In the genomic region with DNA sequence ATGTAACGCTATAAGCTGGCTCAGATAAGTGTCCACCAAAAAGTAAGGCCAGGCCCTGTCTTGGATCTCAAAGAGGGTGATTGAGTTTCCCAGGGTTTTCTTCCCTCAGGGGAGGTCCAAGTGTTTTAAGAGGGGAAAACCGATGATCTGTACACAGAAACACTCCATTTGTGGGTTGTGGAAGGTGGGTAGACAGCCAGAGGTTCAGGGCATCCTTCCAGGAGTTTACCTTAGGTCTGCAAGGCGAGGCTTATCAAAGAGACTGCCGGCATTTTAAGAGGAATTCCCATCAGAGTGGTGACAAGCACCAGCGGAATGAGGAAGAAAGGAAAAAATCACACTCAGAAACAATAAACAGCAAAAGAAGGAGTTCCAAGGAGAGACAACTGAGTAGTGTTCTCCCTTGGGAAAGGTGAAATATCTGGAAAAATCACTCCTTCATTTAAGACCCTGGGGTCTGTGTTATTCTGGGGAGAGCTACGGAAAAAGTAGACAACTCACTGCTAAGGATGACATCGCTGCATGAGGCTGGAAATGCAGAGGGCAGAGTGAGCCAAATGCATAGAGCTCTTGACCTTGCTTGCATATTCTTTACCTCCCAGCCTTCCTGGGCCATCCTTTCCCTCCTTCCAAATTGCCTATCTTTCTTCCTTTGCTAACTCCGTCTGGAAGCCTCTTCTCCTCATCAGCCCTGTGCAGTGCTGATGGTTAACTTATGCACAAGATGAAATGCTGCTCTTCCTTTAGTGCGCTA, we compare ENCODE assay signal across 13 cellular contexts. TPM values are rescaled to one million over a fixed set of nuclear protein-coding genes. Genes with fewer than 3 reads are reported as not detected.
DNase-seq lines count a peak whose midpoint lies in the region; ATAC-seq and TF ChIP-seq lines count a peak whose summit lies in the region.
"Had no signal": no experiment of that assay in that cellular context is flagged by ENCODE, and none has a peak within 500 bp of the region (broad histone marks: within the 10 kb centered on the region; RNA-seq: fewer than 3 reads in every experiment).

No MANE protein-coding gene starts in this region.

- H3K4ac ChIP-seq in trophoblast cell (ENCODE audit: low read depth, low read length): no peak overlapping the region

- H3F3A ChIP-seq in DOHH2 (ENCODE audit: control insufficient read depth, insufficient read depth): no peaks in the 10 kb centered on the region

- H4K20me1 ChIP-seq in DOHH2 (ENCODE audit: control insufficient read depth, insufficient read depth, low read depth, low read length): no peaks in the 10 kb centered on the region

- TF ChIP-seq EP300 in esophagus muscularis mucosa (IDR thresholded peaks at IDR 0.05): no peak

- H4K91ac ChIP-seq in trophoblast cell (ENCODE audit: low read depth, low read length): no peak overlapping the region

- H3K4me2 ChIP-seq in DOHH2 (ENCODE audit: low read length) (peak overlapping the region; percentile 46), trophoblast cell (ENCODE audit: low read length) (no peak overlapping the region)

- no peak overlapping the region for H2BK120ac ChIP-seq in trophoblast cell (ENCODE audit: insufficient read depth, low read length, poor library complexity)

- H4K8ac ChIP-seq in trophoblast cell (ENCODE audit: low read depth, low read length): no peak overlapping the region

- H3K4me3 ChIP-seq in DOHH2 (ENCODE audit: low read length): peak overlapping the region; percentile 17
- H3K4me3 ChIP-seq in colonic mucosa: no peak overlapping the region
- no peak overlapping the region for H3K4me3 ChIP-seq in trophoblast cell (ENCODE audit: low read depth, low read length)
- no peak overlapping the region for H3K4me3 ChIP-seq in esophagus muscularis mucosa

- no peak overlapping the region for H4K12ac ChIP-seq in trophoblast cell (ENCODE audit: low read depth, low read length)

- no peaks in the 10 kb centered on the region for H3K9me3 ChIP-seq in DOHH2 (ENCODE audit: control insufficient read depth, insufficient read depth, low read length)
- H3K9me3 ChIP-seq in colonic mucosa: no peaks in the 10 kb centered on the region
- H3K9me3 ChIP-seq in trophoblast cell (ENCODE audit: insufficient read depth, low read depth, low read length): no peaks in the 10 kb centered on the region
- H3K9me3 ChIP-seq in esophagus muscularis mucosa: no peaks in the 10 kb centered on the region

- H3K27me3 ChIP-seq in DOHH2 (ENCODE audit: control insufficient read depth, low read length) (no peaks in the 10 kb centered on the region), colonic mucosa (no peaks in the 10 kb centered on the region), trophoblast cell (ENCODE audit: insufficient read depth, low read length) (no peaks in the 10 kb centered on the region), esophagus muscularis mucosa (no peaks in the 10 kb centered on the region)

- no peaks in the 10 kb centered on the region for H3K9me2 ChIP-seq in DOHH2 (replicated peaks; ENCODE audit: control insufficient read depth, low read length)

- H3K79me1 ChIP-seq in trophoblast cell (ENCODE audit: low read length): peaks cover 3% of the 10 kb centered on the region

- H3K79me2 ChIP-seq in DOHH2 (ENCODE audit: control insufficient read depth, low read length) (no peaks in the 10 kb centered on the region), trophoblast cell (ENCODE audit: control insufficient read depth, insufficient read depth, low read length, poor library complexity) (no peaks in the 10 kb centered on the region)

- no peak for TF ChIP-seq POLR2A in esophagus muscularis mucosa (IDR thresholded peaks at IDR 0.05; ENCODE audit: low read depth)

- no CpG with 5 or more reads among the region's 9 CpGs for WGBS in trophoblast cell (ENCODE audit: extremely low coverage, insufficient coverage, insufficient read length)
- 68% methylated on average over 9 of the region's 9 CpGs for WGBS in esophagus muscularis mucosa

- no peak for ATAC-seq in HG03097 (IDR thresholded peaks at IDR 0.05; ENCODE audit: low FRiP score, unreplicated experiment)
- ATAC-seq in HG03457 (IDR thresholded peaks at IDR 0.05; ENCODE audit: unreplicated experiment): no peak
- ATAC-seq in activated CD4-positive, CD25-positive, alpha-beta regulatory T cell treated with anti-CD3 and anti-CD28 coated beads, Interleukin-2, amount 50 U/mL, for 24 hours: no peak
- ATAC-seq: T-cell had no signal

- H3K36me3 ChIP-seq in DOHH2 (ENCODE audit: control insufficient read depth, low read length) (no peaks in the 10 kb centered on the region), colonic mucosa (no peaks in the 10 kb centered on the region), trophoblast cell (ENCODE audit: control insufficient read depth in 1 of 2, insufficient read depth in 2 of 2, low read length in 2 of 2) (no peaks in the 10 kb centered on the region), esophagus muscularis mucosa (no peaks in the 10 kb centered on the region)

- H3K23ac ChIP-seq in trophoblast cell (ENCODE audit: low read length): no peak overlapping the region

- TF ChIP-seq CTCF in DOHH2 (IDR thresholded peaks at IDR 0.05; ENCODE audit: low read depth, low read length, poor library complexity, severe bottlenecking): no peak
- TF ChIP-seq CTCF in colonic mucosa (IDR thresholded peaks at IDR 0.05): no peak
- TF ChIP-seq CTCF in esophagus muscularis mucosa (IDR thresholded peaks at IDR 0.05): no peak

- H2AFZ ChIP-seq in trophoblast cell (ENCODE audit: insufficient read depth, low read length, poor library complexity): no peak overlapping the region

- H3K4me1 ChIP-seq in DOHH2 (ENCODE audit: control insufficient read depth, low read length) (peaks cover 55% of the 10 kb centered on the region), colonic mucosa (no peaks in the 10 kb centered on the region), trophoblast cell (ENCODE audit: control insufficient read depth in 1 of 2, insufficient read depth in 2 of 2, low read length in 2 of 2) (peaks cover 9% of the 10 kb centered on the region in 2 experiments), esophagus muscularis mucosa (no peaks in the 10 kb centered on the region)

- H2BK12ac ChIP-seq in trophoblast cell (ENCODE audit: low read length): no peak overlapping the region

- DNase-seq in NCI-H226 (peak; percentile 97), colonic mucosa (peak; percentile 50), trophoblast cell (peak in 1 of 2 donors; percentile 51), esophagus muscularis mucosa (ENCODE audit: extremely low spot score) (no peak)
- DNase-seq: activated CD4-positive, alpha-beta T cell treated with anti-CD3 and anti-CD28 coated beads, Interleukin-2, amount 50 U/mL, for 48 hours; foreskin melanocyte; NCI-H187; NK-92 treated with Interleukin-12 subunit alpha and Interleukin-12 subunit beta, amount 100 ng/mL, for 24 hours; T-cell had no signal

- no peak overlapping the region for H2AK5ac ChIP-seq in trophoblast cell (ENCODE audit: low read length)

- intact Hi-C loops in colonic mucosa (cut with DNase I): no loop called here
- intact Hi-C loops in esophagus muscularis mucosa (cut with DNase I): no loop called here

- H3K27ac ChIP-seq in DOHH2 (ENCODE audit: low read depth, low read length) (no peak overlapping the region), colonic mucosa (no peak overlapping the region), trophoblast cell (ENCODE audit: low read depth, low read length) (peak overlapping the region; percentile 66), esophagus muscularis mucosa (replicated peaks in 1 of 4) (no peak overlapping the region)

- no peak overlapping the region for H3K9ac ChIP-seq in colonic mucosa (ENCODE audit: low read depth in 2 of 2, low read length in 2 of 2)
- no peak overlapping the region for H3K9ac ChIP-seq in trophoblast cell (ENCODE audit: low read length)

- no peak overlapping the region for H3K14ac ChIP-seq in trophoblast cell (ENCODE audit: low read length)

- H3K18ac ChIP-seq in trophoblast cell (ENCODE audit: low read length): no peak overlapping the region

- H2BK5ac ChIP-seq in trophoblast cell (ENCODE audit: low read depth, low read length, poor library complexity): no peak overlapping the region

RNA-seq across cellular contexts. Expression of gene MMP7, which starts 22.1 kb away (rescaled TPM):
- total RNA-seq in colonic mucosa (1 to 10 TPM in 1 of 2 donors, under 1 TPM in 1; 0.29 to 1.4 TPM), esophagus muscularis mucosa (not detected)
- not detected in 2 replicates for polyA plus RNA-seq in trophoblast cell (2013)
